ENCODE assay signal across 15 cellular contexts in the genomic region with DNA sequence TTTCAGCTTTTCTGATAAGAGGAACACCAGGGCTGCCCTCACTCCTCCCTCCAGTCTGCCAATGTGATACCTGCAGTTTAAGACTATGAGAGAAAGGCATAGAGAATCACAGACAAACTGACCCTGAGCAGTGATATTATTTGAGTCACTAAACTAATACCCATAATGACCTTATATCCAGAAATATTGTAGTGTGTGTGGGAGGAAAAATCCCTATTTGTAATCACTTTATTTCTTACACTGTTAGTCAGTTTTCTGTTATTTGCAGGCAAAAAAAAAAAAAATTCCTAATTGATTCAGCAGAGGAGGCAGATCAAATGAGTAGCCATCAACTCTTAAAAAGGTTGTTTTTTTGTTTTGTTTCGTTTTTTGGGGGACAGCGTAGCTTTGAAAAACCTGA.
DNase-seq lines count a peak whose midpoint lies in the region; ATAC-seq and TF ChIP-seq lines count a peak whose summit lies in the region.
"Had no signal": no experiment of that assay in that cellular context is flagged by ENCODE, and none has a peak within 500 bp of the region (broad histone marks: within the 10 kb centered on the region; RNA-seq: fewer than 3 reads in every experiment).

No MANE protein-coding gene starts in this region.

- H3K4me3 Mint-ChIP-seq in activated CD4-positive, alpha-beta T cell treated with anti-CD3 and anti-CD28 coated beads for 36 hours = no peak overlapping the region
- H3K4me3 Mint-ChIP-seq in stimulated activated memory B cell treated with anti-CD40 and anti-IgM and Interleukin-4, amounts not matched to agents 10 μg/mL and 1 μg/mL and 100 μg/mL, for 72 hours = no peak overlapping the region

- H3K4me1 ChIP-seq in Panc1 (ENCODE audit: control insufficient read depth, insufficient read depth, low read length) = peaks cover 14% of the 10 kb centered on the region
- peaks cover 42% of the 10 kb centered on the region for H3K4me1 ChIP-seq in fibroblast of lung (ENCODE audit: control insufficient read depth, extremely low read depth, insufficient read depth, low read length)

- H3K27me3 ChIP-seq in Panc1 (ENCODE audit: control insufficient read depth, insufficient read depth, low read length) = no peaks in the 10 kb centered on the region
- no peaks in the 10 kb centered on the region for H3K27me3 ChIP-seq in fibroblast of lung (ENCODE audit: control insufficient read depth, insufficient read depth, low read length)
- H3K27me3 ChIP-seq: heart left ventricle had no signal

- H3K4me1 Mint-ChIP-seq in activated CD4-positive, alpha-beta T cell treated with anti-CD3 and anti-CD28 coated beads for 36 hours = peaks cover 88% of the 10 kb centered on the region
- peaks cover 63% of the 10 kb centered on the region for H3K4me1 Mint-ChIP-seq in stimulated activated memory B cell treated with anti-CD40 and anti-IgM and Interleukin-4, amounts not matched to agents 10 μg/mL and 1 μg/mL and 100 μg/mL, for 72 hours

- TF ChIP-seq CTCF in Panc1 (IDR thresholded peaks at IDR 0.05) (no peak), fibroblast of lung (conservative IDR thresholded peaks at IDR 0.05 in 1 of 2, IDR thresholded peaks at IDR 0.05 in 1 of 2; ENCODE audit: low read depth in 1 of 2, low read length in 2 of 2) (no peak)

- peaks cover 20% of the 10 kb centered on the region for H3K79me2 ChIP-seq in fibroblast of lung (ENCODE audit: control insufficient read depth, insufficient read depth, low read length)

- no peak overlapping the region for H3K9ac ChIP-seq in fibroblast of lung (ENCODE audit: insufficient read depth, low read length)

- H3K36me3 ChIP-seq in Panc1 (ENCODE audit: control insufficient read depth, insufficient read depth, low read length) = no peaks in the 10 kb centered on the region
- no peaks in the 10 kb centered on the region for H3K36me3 ChIP-seq in fibroblast of lung (ENCODE audit: control insufficient read depth, insufficient read depth, low read length)
- H3K36me3 ChIP-seq: heart left ventricle had no signal

- H3K4me2 ChIP-seq in fibroblast of lung (ENCODE audit: extremely low read depth, insufficient read depth, low read length) = no peak overlapping the region

- in situ Hi-C loops in Panc1 (cut with HindIII; ENCODE audit: low pct_unique_long_range_greater_than_20kb, low sequenced_read_pairs) = no loop called here

- H3K27me3 Mint-ChIP-seq in activated CD4-positive, alpha-beta T cell treated with anti-CD3 and anti-CD28 coated beads for 36 hours = no peaks in the 10 kb centered on the region
- H3K27me3 Mint-ChIP-seq in stimulated activated memory B cell treated with anti-CD40 and anti-IgM and Interleukin-4, amounts not matched to agents 10 μg/mL and 1 μg/mL and 100 μg/mL, for 72 hours = no peaks in the 10 kb centered on the region

- H2AFZ ChIP-seq in fibroblast of lung (ENCODE audit: low read length) = no peak overlapping the region

- POLR2A ChIA-PET in activated CD4-positive, alpha-beta T cell treated with anti-CD3 and anti-CD28 coated beads for 36 hours (lab: Charles Lee) = no interaction called here
- POLR2A ChIA-PET in Panc1 (lab: Charles Lee) (no interaction called here), HEK293T (lab: Yijun Ruan, JAX) (no interaction called here)

- intact Hi-C loops in activated CD4-positive, alpha-beta T cell treated with anti-CD3 and anti-CD28 coated beads for 36 hours (cut with DNase I, micrococcal nuclease) = no loop called here
- intact Hi-C loops in Panc1 (cut with micrococcal nuclease; ENCODE audit: unreplicated experiment) = no loop called here

- CTCF ChIA-PET in activated CD4-positive, alpha-beta T cell treated with anti-CD3 and anti-CD28 coated beads for 36 hours (lab: Charles Lee) = interaction anchor here (0.6 to 1.2 kb wide), 3 partner anchors 33 to 195 kb away, joined by 3 to 5 read pairs (median 4); partner anchors contain the start of gene MAML2
- CTCF ChIA-PET in Panc1 (lab: Charles Lee) (no interaction called here), HEK293T (lab: Yijun Ruan, JAX) (interaction anchor here (0.7 kb wide), 1 partner anchor 204 kb away, joined by 4 read pairs; no protein-coding TSS in a partner anchor)

- DNase-seq in activated CD4-positive, alpha-beta T cell treated with anti-CD3 and anti-CD28 coated beads for 36 hours = no peak
- no peak for DNase-seq in activated CD4-positive, alpha-beta T cell treated with anti-CD3 and anti-CD28 coated beads for 48 hours
- no peak for DNase-seq in Panc1 (ENCODE audit: low read depth, low spot score)
- DNase-seq in fibroblast of lung (ENCODE audit: low read depth in 2 of 2) = no peak
- no peak for DNase-seq in HEK293T (ENCODE audit: extremely low spot score)
- DNase-seq: Calu3; heart left ventricle; NCI-H1694 treated with DMSO at 0.1 percent for 48 hours; NCI-H510A treated with DMSO at 0.1 percent for 48 hours; retina; stimulated activated CD4-positive, alpha-beta T cell treated with anti-CD3 and anti-CD28 coated beads, Interleukin-4, amount 100 ng/mL, for 1 hour; T1000 had no signal

- ATAC-seq in activated CD4-positive, alpha-beta T cell treated with anti-CD3 and anti-CD28 coated beads for 36 hours = no peak
- ATAC-seq in Panc1 = peak; percentile 19; the same call in 1 of the 2 replicates
- ATAC-seq in stimulated activated memory B cell treated with anti-CD40 and anti-IgM and Interleukin-4, amounts not matched to agents 10 μg/mL and 1 μg/mL and 100 μg/mL, for 72 hours = no peak
- no peak for ATAC-seq in HG02938 (IDR thresholded peaks at IDR 0.05; ENCODE audit: unreplicated experiment)
- no peak for ATAC-seq in HG03175 (IDR thresholded peaks at IDR 0.05; ENCODE audit: unreplicated experiment)
- ATAC-seq: heart left ventricle had no signal

- peak overlapping the region; percentile 89 for H3K27ac Mint-ChIP-seq in activated CD4-positive, alpha-beta T cell treated with anti-CD3 and anti-CD28 coated beads for 36 hours
- H3K27ac Mint-ChIP-seq in stimulated activated memory B cell treated with anti-CD40 and anti-IgM and Interleukin-4, amounts not matched to agents 10 μg/mL and 1 μg/mL and 100 μg/mL, for 72 hours = peak overlapping the region; percentile 88

- H3K36me3 Mint-ChIP-seq in activated CD4-positive, alpha-beta T cell treated with anti-CD3 and anti-CD28 coated beads for 36 hours (ENCODE audit: low read depth) = peaks cover 30% of the 10 kb centered on the region
- H3K36me3 Mint-ChIP-seq in stimulated activated memory B cell treated with anti-CD40 and anti-IgM and Interleukin-4, amounts not matched to agents 10 μg/mL and 1 μg/mL and 100 μg/mL, for 72 hours = peaks cover 11% of the 10 kb centered on the region

- no TSS peak for BruUV-seq in Panc1 (replicated peaks; lab: Mats Ljungman, UMichigan)

- no peaks in the 10 kb centered on the region for H3K9me3 Mint-ChIP-seq in activated CD4-positive, alpha-beta T cell treated with anti-CD3 and anti-CD28 coated beads for 36 hours (ENCODE audit: low read depth)
- no peaks in the 10 kb centered on the region for H3K9me3 Mint-ChIP-seq in stimulated activated memory B cell treated with anti-CD40 and anti-IgM and Interleukin-4, amounts not matched to agents 10 μg/mL and 1 μg/mL and 100 μg/mL, for 72 hours

- no peaks in the 10 kb centered on the region for H4K20me1 ChIP-seq in fibroblast of lung (ENCODE audit: control insufficient read depth, extremely low read depth, insufficient read depth, low read length)

- H3K27ac ChIP-seq in Panc1 (ENCODE audit: low read length) (no peak overlapping the region), fibroblast of lung (ENCODE audit: insufficient read depth, low read length) (peak overlapping the region; percentile 6)

- no peak overlapping the region for H3K4me3 ChIP-seq in Panc1 (ENCODE audit: low read depth in 2 of 2, low read length in 2 of 2)
- no peak overlapping the region for H3K4me3 ChIP-seq in fibroblast of lung (replicated peaks in 1 of 4; ENCODE audit: control extremely low read depth in 1 of 4, insufficient read depth in 1 of 4, low read depth in 3 of 4, low read length in 4 of 4)
- H3K4me3 ChIP-seq: heart left ventricle had no signal

- no peaks in the 10 kb centered on the region for H3K9me3 ChIP-seq in Panc1 (ENCODE audit: control insufficient read depth, insufficient read depth, low read depth, low read length)
- H3K9me3 ChIP-seq in fibroblast of lung (ENCODE audit: control insufficient read depth, insufficient read depth, low read depth, low read length) = no peaks in the 10 kb centered on the region
- H3K9me3 ChIP-seq: heart left ventricle had no signal

TF ChIP-seq in HEK293T, 16 proteins besides CTCF, POLR2A, EP300 and RAD21:
- TF ChIP-seq ARNT (IDR thresholded peaks at IDR 0.05) (no peak), FOXM1 (IDR thresholded peaks at IDR 0.05; ENCODE audit: borderline replicate concordance) (no peak), LEF1 (IDR thresholded peaks at IDR 0.05; ENCODE audit: borderline replicate concordance) (no peak), SUZ12 (IDR thresholded peaks at IDR 0.05) (no peak), TARDBP (IDR thresholded peaks at IDR 0.05) (no peak)
